12 cellular contexts compared by ENCODE assay signal in the genomic region with DNA sequence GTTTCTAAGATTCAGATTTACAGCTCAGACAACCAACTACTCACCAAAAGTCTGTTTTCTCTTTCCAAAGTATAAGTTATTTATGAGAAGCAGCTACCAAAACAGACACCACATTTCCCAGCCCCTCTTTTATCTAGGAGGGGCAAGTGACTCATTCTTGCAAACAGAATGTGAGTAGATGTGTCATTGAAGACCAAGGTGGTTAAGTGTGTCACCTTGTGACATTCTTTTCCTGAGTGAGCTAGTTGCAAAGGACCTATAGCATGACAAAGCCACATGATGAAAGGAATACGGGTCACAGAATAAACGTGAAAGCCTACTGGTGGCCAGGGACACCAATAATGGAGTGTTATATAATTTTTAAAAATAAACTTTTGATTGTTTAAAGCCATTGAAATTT. TPM values are rescaled to one million over a fixed set of nuclear protein-coding genes. Genes with fewer than 3 reads are reported as not detected.
DNase-seq lines count a peak whose midpoint lies in the region; ATAC-seq lines count a peak whose summit lies in the region.
"Had no signal": no experiment of that assay in that cellular context is flagged by ENCODE, and none has a peak within 500 bp of the region (broad histone marks: within the 10 kb centered on the region; RNA-seq: fewer than 3 reads in every experiment).

No MANE protein-coding gene starts in this region.

- H3K4me1 ChIP-seq in CD8-positive, alpha-beta memory T cell (ENCODE audit: insufficient read depth, low read length) = no peaks in the 10 kb centered on the region
- H3K4me1 ChIP-seq: adrenal gland had no signal

- ATAC-seq in HG02938 (IDR thresholded peaks at IDR 0.05; ENCODE audit: unreplicated experiment) = no peak

- H3K4me3 ChIP-seq in CD8-positive, alpha-beta memory T cell (ENCODE audit: low read length) = no peak overlapping the region
- H3K4me3 ChIP-seq: adrenal gland had no signal

- no peak overlapping the region for H3K4me3 Mint-ChIP-seq in CD8-positive, alpha-beta memory T cell
- H3K4me3 Mint-ChIP-seq: activated CD4-positive, alpha-beta memory T cell treated with anti-CD3 and anti-CD28 coated beads for 36 hours had no signal

- no peaks in the 10 kb centered on the region for H3K36me3 ChIP-seq in CD8-positive, alpha-beta memory T cell (ENCODE audit: insufficient read depth, low read length)
- H3K36me3 ChIP-seq: adrenal gland had no signal

- DNase-seq in EH (ENCODE audit: low read depth) (peak; percentile 45), H4 (ENCODE audit: low spot score) (peak; percentile 59), M059J (ENCODE audit: low read depth) (peak; percentile 74), epithelial cell of prostate (ENCODE audit: low read depth, low spot score) (no peak), AML-193 (lab: John Stamatoyannopoulos, UW) (no peak), NCI-H1092 treated with DMSO at 0.1 percent for 48 hours (lab: John Stamatoyannopoulos, UW) (no peak)
- DNase-seq in CD8-positive, alpha-beta memory T cell = no peak
- DNase-seq: activated CD4-positive, alpha-beta memory T cell treated with anti-CD3 and anti-CD28 coated beads for 36 hours; adrenal gland; SK-N-SH; small intestine had no signal

- no peak overlapping the region for H3K27ac Mint-ChIP-seq in CD8-positive, alpha-beta memory T cell
- H3K27ac Mint-ChIP-seq: activated CD4-positive, alpha-beta memory T cell treated with anti-CD3 and anti-CD28 coated beads for 36 hours had no signal

- CTCF ChIA-PET in CD8-positive, alpha-beta memory T cell (lab: Charles Lee) = no interaction called here

- POLR2A ChIA-PET in CD8-positive, alpha-beta memory T cell (lab: Charles Lee) = no interaction called here

- H3K27me3 ChIP-seq in CD8-positive, alpha-beta memory T cell (ENCODE audit: insufficient read depth, low read length, poor library complexity, severe bottlenecking) = no peaks in the 10 kb centered on the region
- H3K27me3 ChIP-seq: adrenal gland had no signal

- H3K9me3 ChIP-seq in CD8-positive, alpha-beta memory T cell (ENCODE audit: low read length) = no peaks in the 10 kb centered on the region
- H3K9me3 ChIP-seq: adrenal gland, SK-N-SH had no signal

- H3K4me1 Mint-ChIP-seq in CD8-positive, alpha-beta memory T cell = no peaks in the 10 kb centered on the region

- H3K9me3 Mint-ChIP-seq in CD8-positive, alpha-beta memory T cell = peaks cover 0 to 6% (median 1%) of the 10 kb centered on the region in 5 donors
- H3K9me3 Mint-ChIP-seq: activated CD4-positive, alpha-beta memory T cell treated with anti-CD3 and anti-CD28 coated beads for 36 hours had no signal

- no peaks in the 10 kb centered on the region for H3K36me3 Mint-ChIP-seq in CD8-positive, alpha-beta memory T cell
- H3K36me3 Mint-ChIP-seq: activated CD4-positive, alpha-beta memory T cell treated with anti-CD3 and anti-CD28 coated beads for 36 hours had no signal

- no peaks in the 10 kb centered on the region for H3K27me3 Mint-ChIP-seq in CD8-positive, alpha-beta memory T cell
- H3K27me3 Mint-ChIP-seq: activated CD4-positive, alpha-beta memory T cell treated with anti-CD3 and anti-CD28 coated beads for 36 hours had no signal

- peak overlapping the region; percentile 26 for H3K27ac ChIP-seq in epithelial cell of prostate
- no peak overlapping the region for H3K27ac ChIP-seq in CD8-positive, alpha-beta memory T cell (ENCODE audit: low read depth, low read length)
- H3K27ac ChIP-seq: adrenal gland had no signal

RNA-seq across cellular contexts. Expression of gene SLC7A11, which starts 50.0 kb away (rescaled TPM):
- total RNA-seq in H4 (2014; rRNA removed; shearing (Covaris generic)) = 135 and 181 TPM in 2 replicates
- total RNA-seq in M059J (2014; rRNA removed; shearing (Covaris generic)) = 7.8 and 9.2 TPM in 2 replicates
- total RNA-seq in CD8-positive, alpha-beta memory T cell = 1 to 10 TPM in 1 of 2 experiments, under 1 TPM in 1; 0.77 to 1.5 TPM
- polyA plus RNA-seq in CD8-positive, alpha-beta memory T cell = not detected

Comparison
In these comparisons a context has a peak if more than half of its experiments do, and no peak if none do; other contexts are left out.
1. DNase-seq: peak in EH (single experiment), H4 (single experiment) and M059J (single experiment); none in epithelial cell of prostate (single experiment), AML-193 (0 of 2), NCI-H1092 treated with DMSO at 0.1 percent for 48 hours (single experiment) and CD8-positive, alpha-beta memory T cell (0 of 5).
2. RNA of gene SLC7A11, which starts 50.0 kb away (total RNA-seq): 135 to 181 TPM in H4; 7.8 to 9.2 TPM in M059J and 0.77 to 1.5 TPM in CD8-positive, alpha-beta memory T cell; every median in the first group is over 10 times any median in the second.